13 cellular contexts compared by ENCODE assay signal in the genomic region with DNA sequence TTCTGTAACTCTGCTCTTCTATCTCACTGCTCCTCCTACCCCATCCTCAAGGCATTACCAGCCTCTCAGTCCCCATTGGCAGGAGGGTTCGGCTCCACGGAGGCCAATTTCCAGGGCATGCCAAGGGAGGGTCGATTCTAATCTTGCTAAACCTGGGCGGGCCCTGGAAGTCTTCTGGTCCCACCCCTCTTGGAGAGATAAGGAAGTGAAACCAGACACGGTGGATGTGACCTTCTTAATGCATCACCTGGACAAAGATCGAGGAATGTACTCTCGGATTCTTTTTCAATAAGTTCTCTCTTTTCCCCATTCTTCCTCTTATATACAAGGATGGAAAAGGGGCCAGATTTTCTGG.
DNase-seq lines count a peak whose midpoint lies in the region; ATAC-seq and TF ChIP-seq lines count a peak whose summit lies in the region.
"Had no signal": no experiment of that assay in that cellular context is flagged by ENCODE, and none has a peak within 500 bp of the region (broad histone marks: within the 10 kb centered on the region; RNA-seq: fewer than 3 reads in every experiment).

No MANE protein-coding gene starts in this region.

- H3K36me3 ChIP-seq in IMR-90 (ENCODE audit: control insufficient read depth, insufficient read depth, low read length): no peaks in the 10 kb centered on the region

- DNase-seq in Calu3 (peak; percentile 56), IMR-90 (no peak), chondrocyte (ENCODE audit: low spot score) (no peak), memory B cell (ENCODE audit: low spot score in 2 of 2) (peak in 1 of 2 donors; percentile 3), OCI-M1 (lab: John Stamatoyannopoulos, UW) (no peak)
- DNase-seq in activated effector memory CD4-positive, alpha-beta T cell treated with Interleukin-2 at 50 U/mL for 16 hours: no peak
- DNase-seq: activated CD4-positive, CD25-positive, alpha-beta regulatory T cell; amygdala; GF-D8; MV-4-11 had no signal

- H3K56ac ChIP-seq in IMR-90 (ENCODE audit: extremely low read depth, insufficient read depth, low read length): no peak overlapping the region

- peak overlapping the region; percentile 46 for H4K91ac ChIP-seq in IMR-90 (ENCODE audit: insufficient read depth, low read depth, low read length)

- POLR2A ChIA-PET in IMR-90 (lab: Charles Lee; ENCODE audit: unreplicated experiment): no interaction called here

- H4K5ac ChIP-seq in IMR-90 (ENCODE audit: low read depth, low read length): peak overlapping the region; percentile 17; the same call in 1 of the 2 replicates

- intact Hi-C loops in Calu3 (cut with micrococcal nuclease; ENCODE audit: unreplicated experiment): loop anchor here (5.0 kb wide), 3 partner anchors 46 to 174 kb away; a partner anchor contains a TSS
- intact Hi-C loops in IMR-90 (cut with micrococcal nuclease): no loop called here

- H3K4me1 ChIP-seq in IMR-90 (ENCODE audit: control insufficient read depth, insufficient read depth, low read length): peaks cover 18% of the 10 kb centered on the region

- peak overlapping the region; percentile 41; the same call in 1 of the 2 replicates for H3K18ac ChIP-seq in IMR-90 (ENCODE audit: low read depth, low read length)

- no peak for TF ChIP-seq RAD21 in IMR-90 (IDR thresholded peaks at IDR 0.05; ENCODE audit: low read length)

- no peaks in the 10 kb centered on the region for H3K27me3 ChIP-seq in IMR-90 (ENCODE audit: control insufficient read depth, insufficient read depth, low read length)

- peaks cover 12% of the 10 kb centered on the region; the same call in 1 of the 2 replicates for H3K9me1 ChIP-seq in IMR-90 (ENCODE audit: insufficient read depth, low read length)

- WGBS in IMR-90 (ENCODE audit: extremely low coverage in 2 of 2, insufficient read length in 1 of 2), 2 experiments: 100% methylated on average over 1 of the region's 7 CpGs; no CpG with 5 or more reads in 1 of the 2 experiments

- H3K14ac ChIP-seq in IMR-90 (replicated peaks; ENCODE audit: low read depth, low read length): peak overlapping the region; percentile 68

- peak overlapping the region in 1 of 2 experiments; percentile 43; a peak in 2 of 4 replicates for H4K8ac ChIP-seq in IMR-90 (ENCODE audit: low read depth in 2 of 2, low read length in 2 of 2)

- ATAC-seq in IMR-90 (ENCODE audit: low read depth) (no peak), memory B cell (ENCODE audit: low read depth) (peak; percentile 72), HG03571 (IDR thresholded peaks at IDR 0.05; ENCODE audit: unreplicated experiment) (no peak), GM21390 (IDR thresholded peaks at IDR 0.05; ENCODE audit: unreplicated experiment) (no peak)

- H3K4me3 Mint-ChIP-seq in Calu3 (ENCODE audit: low read depth, unreplicated experiment): peak overlapping the region; percentile 56
- H3K4me3 Mint-ChIP-seq in chondrocyte (ENCODE audit: unreplicated experiment): no peak overlapping the region
- H3K4me3 Mint-ChIP-seq in memory B cell: no peak overlapping the region
- H3K4me3 Mint-ChIP-seq: T-helper 1 cell treated with Interleukin-12 subunit alpha and Interleukin-12 subunit beta and Interleukin-4 antibody, amounts not matched to agents 30 μg/mL and 1 μg/mL, for 36 hours had no signal

- peak overlapping the region; percentile 66 for H3K4ac ChIP-seq in IMR-90 (ENCODE audit: low read depth, low read length)

- BruUV-seq in Calu3 (replicated peaks; lab: Mats Ljungman, UMichigan): no TSS peak
- no TSS peak for BruUV-seq in IMR-90 (replicated peaks; lab: Mats Ljungman, UMichigan)

- no peak overlapping the region for H2BK5ac ChIP-seq in IMR-90 (ENCODE audit: low read depth, low read length, poor library complexity, severe bottlenecking)

- H3K4me1 Mint-ChIP-seq in Calu3 (ENCODE audit: low read depth, unreplicated experiment) (peaks cover 76% of the 10 kb centered on the region), chondrocyte (ENCODE audit: low read depth) (peaks cover 44% of the 10 kb centered on the region), memory B cell (peaks cover 9% of the 10 kb centered on the region)

- H3K36me3 Mint-ChIP-seq in Calu3 (ENCODE audit: insufficient read depth, unreplicated experiment): peaks cover 45% of the 10 kb centered on the region
- no peaks in the 10 kb centered on the region for H3K36me3 Mint-ChIP-seq in chondrocyte (ENCODE audit: low read depth)
- H3K36me3 Mint-ChIP-seq in memory B cell: no peaks in the 10 kb centered on the region

- H2AFZ ChIP-seq in IMR-90 (replicated peaks; ENCODE audit: low read length, poor library complexity): peak overlapping the region; percentile 35

- no peak for TF ChIP-seq POLR2A in IMR-90 (IDR thresholded peaks at IDR 0.05; ENCODE audit: low read depth, low read length)

- no peaks in the 10 kb centered on the region for H3K9me3 Mint-ChIP-seq in Calu3 (ENCODE audit: low read depth, unreplicated experiment)
- H3K9me3 Mint-ChIP-seq in chondrocyte (ENCODE audit: low read depth): no peaks in the 10 kb centered on the region
- H3K9me3 Mint-ChIP-seq in memory B cell: no peaks in the 10 kb centered on the region
- H3K9me3 Mint-ChIP-seq: T-helper 1 cell treated with Interleukin-12 subunit alpha and Interleukin-12 subunit beta and Interleukin-4 antibody, amounts not matched to agents 30 μg/mL and 1 μg/mL, for 36 hours had no signal

- no peak overlapping the region for H3K27ac ChIP-seq in IMR-90 (ENCODE audit: insufficient read depth, low read length)

- H2AK9ac ChIP-seq in IMR-90 (replicated peaks; ENCODE audit: low read depth, low read length, poor library complexity): peak overlapping the region; percentile 83

- H3K27ac Mint-ChIP-seq in Calu3 (ENCODE audit: unreplicated experiment) (peak overlapping the region; percentile 88), chondrocyte (ENCODE audit: unreplicated experiment) (peak overlapping the region; percentile 46), memory B cell (no peak overlapping the region)
- H3K27ac Mint-ChIP-seq: T-helper 1 cell treated with Interleukin-12 subunit alpha and Interleukin-12 subunit beta and Interleukin-4 antibody, amounts not matched to agents 30 μg/mL and 1 μg/mL, for 36 hours had no signal

- no peaks in the 10 kb centered on the region for H3K27me3 Mint-ChIP-seq in Calu3 (ENCODE audit: unreplicated experiment)
- H3K27me3 Mint-ChIP-seq in chondrocyte (ENCODE audit: low read depth): no peaks in the 10 kb centered on the region
- H3K27me3 Mint-ChIP-seq in memory B cell: peaks cover 13% of the 10 kb centered on the region

- dilution Hi-C loops in IMR-90 (cut with HindIII; ENCODE audit: low sequenced_read_pairs, unreplicated experiment): no loop called here

- H2BK15ac ChIP-seq in IMR-90 (ENCODE audit: low read depth, low read length): peak overlapping the region; percentile 74; the same call in 2 of the 3 replicates

- in situ Hi-C loops in IMR-90 (cut with MboI; ENCODE audit: low sequenced_read_pairs): no loop called here

- H3K9ac ChIP-seq in IMR-90 (ENCODE audit: low read depth, low read length): no peak overlapping the region

- peak overlapping the region; percentile 91 for H2AK5ac ChIP-seq in IMR-90 (ENCODE audit: low read depth, low read length)

- H3K79me1 ChIP-seq in IMR-90 (ENCODE audit: low read depth in 1 of 2, low read length in 2 of 2): peaks cover 0 to 7% of the 10 kb centered on the region in 2 experiments; a peak in 1 of 4 replicates

- TF ChIP-seq CTCF in Calu3 (IDR thresholded peaks at IDR 0.05; ENCODE audit: unreplicated experiment) (no peak), IMR-90 (conservative IDR thresholded peaks at IDR 0.05; ENCODE audit: low read depth, low read length) (no peak), chondrocyte (IDR thresholded peaks at IDR 0.05) (no peak)

- no peaks in the 10 kb centered on the region for H4K20me1 ChIP-seq in IMR-90 (ENCODE audit: insufficient read depth, low read length)

- H3K23ac ChIP-seq in IMR-90 (ENCODE audit: low read depth, low read length): peak overlapping the region; percentile 20; the same call in 1 of the 2 replicates

- H3K9me3 ChIP-seq in IMR-90 (ENCODE audit: control insufficient read depth, insufficient read depth, low read length): no peaks in the 10 kb centered on the region

- H3K4me2 ChIP-seq in IMR-90 (ENCODE audit: low read depth, low read length): no peak overlapping the region

- CTCF ChIA-PET in Calu3 (lab: Charles Lee): interaction anchor here (0.6 to 2.9 kb wide), 5 partner anchors 11 to 176 kb away, joined by 3 to 7 read pairs (median 4); no protein-coding TSS in a partner anchor
- CTCF ChIA-PET in IMR-90 (lab: Yijun Ruan, JAX): no interaction called here

- peak overlapping the region; percentile 76 for H2BK20ac ChIP-seq in IMR-90 (ENCODE audit: low read depth, low read length)

- no peak overlapping the region for H3K4me3 ChIP-seq in IMR-90 (ENCODE audit: insufficient read depth, low read depth, low read length)

- H2BK120ac ChIP-seq in IMR-90 (ENCODE audit: low read depth, low read length): peak overlapping the region; percentile 84

TF ChIP-seq in IMR-90, 13 proteins besides CTCF, POLR2A, EP300 and RAD21:
- TF ChIP-seq MAFK (IDR thresholded peaks at IDR 0.05; ENCODE audit: low read depth, low read length) (no peak), MAZ (IDR thresholded peaks at IDR 0.05; ENCODE audit: borderline replicate concordance, low read depth, low read length) (no peak), CEBPB (IDR thresholded peaks at IDR 0.05; ENCODE audit: low read depth, low read length) (no peak), NFE2L2 (IDR thresholded peaks at IDR 0.05; ENCODE audit: low read depth, low read length) (no peak)
